Comparison of ENCODE assay signal across 1 cellular context in the genomic region with DNA sequence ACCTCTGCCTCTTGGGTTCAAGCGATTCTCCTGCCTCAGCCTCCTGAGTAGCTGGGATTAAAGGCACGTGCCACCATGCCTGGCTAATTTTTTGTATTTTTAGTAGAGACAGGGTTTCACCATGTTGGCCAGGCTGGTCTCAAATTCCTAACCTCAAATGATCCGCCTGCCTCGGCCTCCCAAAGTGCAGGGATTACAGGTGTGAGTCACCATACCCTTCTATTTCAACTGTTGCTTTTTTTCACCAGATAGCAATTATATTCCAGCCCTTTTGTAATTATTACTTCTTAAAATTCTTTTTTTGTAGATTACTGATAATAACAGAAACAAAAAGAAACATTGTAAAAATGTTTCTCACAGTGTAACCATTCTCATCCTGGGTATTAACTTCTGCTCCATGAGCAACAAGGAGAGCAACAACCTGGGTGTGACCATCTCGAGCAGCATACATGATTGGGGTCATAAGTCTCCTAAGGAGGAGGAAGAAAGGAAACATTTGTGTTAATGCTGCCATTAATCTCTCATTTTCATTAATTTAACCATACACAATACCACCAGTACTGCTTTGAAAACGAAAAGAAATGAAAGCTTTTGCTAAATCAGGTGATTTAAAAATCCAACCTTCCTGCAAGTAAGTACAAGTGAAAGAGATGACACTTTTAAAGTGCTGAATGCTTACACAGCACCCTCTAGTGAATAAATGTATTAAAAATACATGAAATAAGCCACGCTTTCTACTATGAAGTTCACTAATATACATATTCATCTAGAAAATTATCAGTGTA.
A peak's percentile ranks its signal among the peaks of the same experiment; 100 is the strongest.
TF ChIP-seq lines count a peak whose summit lies in the region.

No MANE protein-coding gene starts in this region.

TF ChIP-seq in HepG2, 621 proteins besides CTCF, POLR2A, EP300 and RAD21 (continued from another document):
- TF ChIP-seq STAG1 (CRISPR knock-in tag; IDR thresholded peaks at IDR 0.05) = peak; percentile 34
